8 cellular contexts compared by ENCODE assay signal in the genomic region with DNA sequence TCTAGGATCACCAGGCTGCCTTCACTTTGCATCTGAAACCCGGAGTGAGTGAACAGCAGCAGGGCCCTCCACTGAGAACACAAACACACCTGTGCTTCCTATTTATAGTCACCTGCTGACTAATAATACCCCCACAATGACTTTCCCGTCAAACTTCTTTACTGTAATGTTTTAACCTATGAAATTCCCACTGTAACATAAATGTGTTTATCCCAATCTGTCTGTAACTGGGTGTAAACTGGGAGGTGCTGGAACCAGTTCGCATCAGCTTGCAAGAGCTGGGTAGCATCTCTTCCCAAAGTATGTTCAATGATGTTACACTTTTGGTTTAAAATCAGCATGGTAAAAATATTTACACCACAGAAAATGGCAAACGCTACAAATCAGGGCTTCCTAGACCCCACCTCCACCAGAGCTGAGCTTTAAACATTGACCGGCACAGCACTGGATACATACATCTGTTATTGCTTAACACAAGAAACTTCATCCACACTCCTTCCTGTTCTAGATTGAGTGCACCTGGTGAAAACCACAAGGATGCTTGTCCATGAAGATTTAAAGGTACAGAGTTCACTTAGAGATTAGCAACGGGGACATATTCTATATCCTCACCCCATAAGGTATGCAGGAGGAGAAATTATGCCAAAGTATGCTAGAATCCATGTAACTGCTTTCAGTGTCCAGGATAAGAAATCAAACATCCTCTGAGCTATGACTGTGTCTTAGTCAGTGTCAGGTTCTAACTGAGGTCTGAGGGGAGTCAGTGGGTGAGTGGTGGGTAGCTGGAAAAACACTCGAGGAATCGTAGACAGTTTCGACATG.
DNase-seq lines count a peak whose midpoint lies in the region; ATAC-seq and TF ChIP-seq lines count a peak whose summit lies in the region.

No MANE protein-coding gene starts in this region.

- TF ChIP-seq CTCF in HFF-Myc (IDR thresholded peaks at IDR 0.05; ENCODE audit: low read depth, low read length, missing control alignments) (no peak), fibroblast of villous mesenchyme (IDR thresholded peaks at IDR 0.05; ENCODE audit: insufficient read depth, low read depth, low read length) (no peak)

- no peak for TF ChIP-seq RAD21 in Ishikawa (IDR thresholded peaks at IDR 0.05; ENCODE audit: low read depth)

- no peak for TF ChIP-seq EP300 in Ishikawa (IDR thresholded peaks at IDR 0.05; ENCODE audit: borderline replicate concordance)

- DNase-seq in HFF-Myc (ENCODE audit: extremely low read depth, low read depth) (peak; percentile 85), fibroblast of villous mesenchyme (ENCODE audit: low read depth) (peak; percentile 64), EL (no peak), ureter (ENCODE audit: low spot score) (no peak)
- no peak for DNase-seq in activated CD4-positive, alpha-beta T cell treated with anti-CD3 and anti-CD28 coated beads, Interleukin-2, amount 50 U/mL, for 4 hours
- DNase-seq in effector CD8-positive, alpha-beta T cell (lab: John Stamatoyannopoulos, UW), result no peak

- ATAC-seq in GM18868 (IDR thresholded peaks at IDR 0.05; ENCODE audit: unreplicated experiment), result peak; percentile 74

- H3K4me3 ChIP-seq in HFF-Myc (replicated peaks; ENCODE audit: low read depth, low read length) (no peak overlapping the region), fibroblast of villous mesenchyme (ENCODE audit: low read depth, low read length) (no peak overlapping the region)

TF ChIP-seq in Ishikawa, 13 proteins besides CTCF, POLR2A, EP300 and RAD21:
- TF ChIP-seq EGR1 (IDR thresholded peaks at IDR 0.05) (no peak), CEBPB (IDR thresholded peaks at IDR 0.05) (peak; percentile 46; the same call in 1 of the 2 replicates)

Comparison
In these comparisons a context has a peak if more than half of its experiments do, and no peak if none do; other contexts are left out.
1. DNase-seq: peak in HFF-Myc (single experiment) and fibroblast of villous mesenchyme (single experiment); none in EL (single experiment), activated CD4-positive, alpha-beta T cell treated with anti-CD3 and anti-CD28 coated beads, Interleukin-2, amount 50 U/mL, for 4 hours (0 of 2), effector CD8-positive, alpha-beta T cell (single experiment) and ureter (single experiment).